8 cellular contexts compared by ENCODE assay signal in genomic region chr10:99235469-99235871, GRCh38. TPM values are rescaled to one million over a fixed set of nuclear protein-coding genes. Genes with fewer than 3 reads are reported as not detected.
DNase-seq lines count a peak whose midpoint lies in the region; ATAC-seq, FAIRE-seq and TF ChIP-seq lines count a peak whose summit lies in the region.

TSS of gene HPSE2 (minus strand) at chr10:99235852.

- H3K79me2 ChIP-seq in astrocyte (ENCODE audit: insufficient read depth, low read length) (no peaks in the 10 kb centered on the region), mesendoderm (ENCODE audit: control insufficient read depth, insufficient read depth, low read length) (no peaks in the 10 kb centered on the region)

- peak within 1 kb of the TSS; percentile 24 for H3K18ac ChIP-seq in mesendoderm (ENCODE audit: low read length)

- H3K27me3 ChIP-seq in astrocyte (ENCODE audit: insufficient read depth, low read length), result peaks cover 71% of the 10 kb centered on the region
- H3K27me3 ChIP-seq in mesendoderm (ENCODE audit: insufficient read depth, low read length, poor library complexity), result peaks cover 38% of the 10 kb centered on the region
- no peaks in the 10 kb centered on the region for H3K27me3 ChIP-seq in thoracic aorta (replicated peaks; ENCODE audit: insufficient read depth)
- H3K27me3 ChIP-seq in pancreas, result peaks cover 0 to 15% (median 3%) of the 10 kb centered on the region in 4 donors

- peaks cover 74% of the 10 kb centered on the region for H3K27me3 Mint-ChIP-seq in activated CD8-positive, alpha-beta T cell treated with anti-CD3 and anti-CD28 coated beads for 36 hours
- peaks cover 70% of the 10 kb centered on the region for H3K27me3 Mint-ChIP-seq in activated CD8-positive, alpha-beta T cell treated with anti-CD3 and anti-CD28 coated beads, Interleukin-2, amount 10 ng/mL, durations not matched to agents 7 days and 5 days (ENCODE audit: low read depth)
- H3K27me3 Mint-ChIP-seq in astrocyte (ENCODE audit: low read depth, unreplicated experiment), result peaks cover 74% of the 10 kb centered on the region

- peak within 1 kb of the TSS; percentile 87 for H3K56ac ChIP-seq in mesendoderm (ENCODE audit: low read length)

- no peaks in the 10 kb centered on the region for H3K36me3 ChIP-seq in astrocyte (ENCODE audit: insufficient read depth, low read length)
- H3K36me3 ChIP-seq in mesendoderm (ENCODE audit: control insufficient read depth, insufficient read depth, low read length), result no peaks in the 10 kb centered on the region
- no peaks in the 10 kb centered on the region for H3K36me3 ChIP-seq in thoracic aorta
- no peaks in the 10 kb centered on the region for H3K36me3 ChIP-seq in pancreas

- peak within 1 kb of the TSS; percentile 70 for H3K4me3 Mint-ChIP-seq in activated CD8-positive, alpha-beta T cell treated with anti-CD3 and anti-CD28 coated beads for 36 hours
- no peak within 1 kb of the TSS for H3K4me3 Mint-ChIP-seq in activated CD8-positive, alpha-beta T cell treated with anti-CD3 and anti-CD28 coated beads, Interleukin-2, amount 10 ng/mL, durations not matched to agents 7 days and 5 days
- H3K4me3 Mint-ChIP-seq in astrocyte (ENCODE audit: unreplicated experiment), result peak within 1 kb of the TSS; percentile 51

- no peak for DNase-seq in activated CD8-positive, alpha-beta T cell treated with anti-CD3 and anti-CD28 coated beads for 36 hours
- DNase-seq in activated CD8-positive, alpha-beta T cell treated with anti-CD3 and anti-CD28 coated beads, Interleukin-2, amount 10 ng/mL, durations not matched to agents 7 days and 5 days, result no peak
- DNase-seq in astrocyte (ENCODE audit: low read depth) (no peak), mesendoderm (no peak), thoracic aorta (ENCODE audit: low spot score) (no peak), hepatic stellate cell (ENCODE audit: low spot score) (no peak), pancreas (no peak)

- H2BK5ac ChIP-seq in mesendoderm (ENCODE audit: low read length), result no peak within 1 kb of the TSS

- H3K4me2 ChIP-seq in astrocyte (ENCODE audit: low read length), result peak within 1 kb of the TSS; percentile 89
- H3K4me2 ChIP-seq in mesendoderm (ENCODE audit: low read length), result peak within 1 kb of the TSS; percentile 90

- POLR2A ChIA-PET in activated CD8-positive, alpha-beta T cell treated with anti-CD3 and anti-CD28 coated beads for 36 hours (lab: Charles Lee), result no interaction called here
- POLR2A ChIA-PET in activated CD8-positive, alpha-beta T cell treated with anti-CD3 and anti-CD28 coated beads, Interleukin-2, amount 10 ng/mL, durations not matched to agents 7 days and 5 days (lab: Charles Lee), result no interaction called here

- no peak within 1 kb of the TSS for H2BK120ac ChIP-seq in mesendoderm (ENCODE audit: low read depth, low read length)

- H3K36me3 Mint-ChIP-seq in activated CD8-positive, alpha-beta T cell treated with anti-CD3 and anti-CD28 coated beads for 36 hours (ENCODE audit: low read depth), result no peaks in the 10 kb centered on the region
- H3K36me3 Mint-ChIP-seq in activated CD8-positive, alpha-beta T cell treated with anti-CD3 and anti-CD28 coated beads, Interleukin-2, amount 10 ng/mL, durations not matched to agents 7 days and 5 days (ENCODE audit: low read depth), result no peaks in the 10 kb centered on the region
- no peaks in the 10 kb centered on the region for H3K36me3 Mint-ChIP-seq in astrocyte (ENCODE audit: low read depth, unreplicated experiment)

- no peaks in the 10 kb centered on the region for H3K9me3 Mint-ChIP-seq in activated CD8-positive, alpha-beta T cell treated with anti-CD3 and anti-CD28 coated beads for 36 hours
- no peaks in the 10 kb centered on the region for H3K9me3 Mint-ChIP-seq in activated CD8-positive, alpha-beta T cell treated with anti-CD3 and anti-CD28 coated beads, Interleukin-2, amount 10 ng/mL, durations not matched to agents 7 days and 5 days (ENCODE audit: insufficient read depth)
- no peaks in the 10 kb centered on the region for H3K9me3 Mint-ChIP-seq in astrocyte (ENCODE audit: unreplicated experiment)

- no peak within 1 kb of the TSS for H4K5ac ChIP-seq in mesendoderm (ENCODE audit: low read length)

- WGBS in mesendoderm (ENCODE audit: extremely low coverage, insufficient coverage, low lambda C conversion rate), result no CpG with 5 or more reads among the region's 8 CpGs
- 9 to 15% methylated on average over 8 of the region's 8 CpGs for WGBS in pancreas, 2 donors

- H3K27ac ChIP-seq in astrocyte (ENCODE audit: low read depth, low read length) (no peak within 1 kb of the TSS), mesendoderm (ENCODE audit: low read depth, low read length) (no peak within 1 kb of the TSS), thoracic aorta (peak within 1 kb of the TSS; percentile 35 to 47), pancreas (no peak within 1 kb of the TSS)

- H3K27ac Mint-ChIP-seq in activated CD8-positive, alpha-beta T cell treated with anti-CD3 and anti-CD28 coated beads for 36 hours, result no peak within 1 kb of the TSS
- H3K27ac Mint-ChIP-seq in activated CD8-positive, alpha-beta T cell treated with anti-CD3 and anti-CD28 coated beads, Interleukin-2, amount 10 ng/mL, durations not matched to agents 7 days and 5 days, result no peak within 1 kb of the TSS
- H3K27ac Mint-ChIP-seq in astrocyte (ENCODE audit: unreplicated experiment), result no peak within 1 kb of the TSS

- no peak within 1 kb of the TSS for H2BK15ac ChIP-seq in mesendoderm (replicated peaks; ENCODE audit: low read depth)

- no peak within 1 kb of the TSS for H4K8ac ChIP-seq in mesendoderm (ENCODE audit: low read depth, low read length)

- CTCF ChIA-PET in activated CD8-positive, alpha-beta T cell treated with anti-CD3 and anti-CD28 coated beads for 36 hours (lab: Charles Lee), result interaction anchor here (2.2 kb wide), 1 partner anchor 11 kb away, joined by 9 read pairs; no protein-coding TSS in a partner anchor
- CTCF ChIA-PET in activated CD8-positive, alpha-beta T cell treated with anti-CD3 and anti-CD28 coated beads, Interleukin-2, amount 10 ng/mL, durations not matched to agents 7 days and 5 days (lab: Charles Lee), result no interaction called here

- no peak within 1 kb of the TSS for H2AFZ ChIP-seq in astrocyte (ENCODE audit: low read depth, low read length)

- intact Hi-C loops in activated CD8-positive, alpha-beta T cell treated with anti-CD3 and anti-CD28 coated beads for 36 hours (cut with micrococcal nuclease), result no loop called here
- intact Hi-C loops in pancreas (cut with DNase I), result no loop called here

- no peak for ATAC-seq in activated CD8-positive, alpha-beta T cell treated with anti-CD3 and anti-CD28 coated beads for 36 hours
- no peak for ATAC-seq in activated CD8-positive, alpha-beta T cell treated with anti-CD3 and anti-CD28 coated beads, Interleukin-2, amount 10 ng/mL, durations not matched to agents 7 days and 5 days
- ATAC-seq in thoracic aorta (ENCODE audit: insufficient number of reproducible peaks, low FRiP score, low read depth), result no peak
- ATAC-seq in pancreas, result no peak
- no peak for ATAC-seq in GM19397 (IDR thresholded peaks at IDR 0.05; ENCODE audit: unreplicated experiment)

- H3K9ac ChIP-seq in astrocyte (ENCODE audit: low read length), result no peak within 1 kb of the TSS
- H3K9ac ChIP-seq in mesendoderm (ENCODE audit: low read length), result peak within 1 kb of the TSS; percentile 64

- H3K4ac ChIP-seq in mesendoderm (ENCODE audit: low read depth, low read length), result no peak within 1 kb of the TSS

- H4K20me1 ChIP-seq in astrocyte (ENCODE audit: insufficient read depth, low read length), result peaks cover 4% of the 10 kb centered on the region

- TF ChIP-seq CTCF in activated CD8-positive, alpha-beta T cell treated with anti-CD3 and anti-CD28 coated beads for 36 hours (IDR thresholded peaks at IDR 0.05), result no peak
- TF ChIP-seq CTCF in astrocyte (IDR thresholded peaks at IDR 0.05; ENCODE audit: insufficient read depth, low read depth, low read length) (no peak), thoracic aorta (IDR thresholded peaks at IDR 0.05) (no peak), pancreas (IDR thresholded peaks at IDR 0.05) (no peak)

- no peaks in the 10 kb centered on the region for H3K79me1 ChIP-seq in mesendoderm (ENCODE audit: low read length)

- H3K4me1 Mint-ChIP-seq in activated CD8-positive, alpha-beta T cell treated with anti-CD3 and anti-CD28 coated beads for 36 hours (ENCODE audit: low read depth), result peaks cover 33% of the 10 kb centered on the region
- peaks cover 26% of the 10 kb centered on the region for H3K4me1 Mint-ChIP-seq in activated CD8-positive, alpha-beta T cell treated with anti-CD3 and anti-CD28 coated beads, Interleukin-2, amount 10 ng/mL, durations not matched to agents 7 days and 5 days (ENCODE audit: low read depth)
- H3K4me1 Mint-ChIP-seq in astrocyte (ENCODE audit: low read depth, unreplicated experiment), result peaks cover 5% of the 10 kb centered on the region

- H2AK5ac ChIP-seq in mesendoderm (ENCODE audit: low read length), result no peak within 1 kb of the TSS

- no peak for FAIRE-seq in astrocyte (lab: Jason Lieb, UNC)
- no peak for FAIRE-seq in pancreas (lab: Jason Lieb, UNC)

- H3K4me3 ChIP-seq in astrocyte (ENCODE audit: insufficient read depth, low read depth, low read length), result no peak within 1 kb of the TSS
- H3K4me3 ChIP-seq in mesendoderm (ENCODE audit: low read length), result peak within 1 kb of the TSS; percentile 23
- peak within 1 kb of the TSS; percentile 79 for H3K4me3 ChIP-seq in thoracic aorta
- H3K4me3 ChIP-seq in pancreas, result peak within 1 kb of the TSS in 2 of 4 donors; percentile 26 to 29

- H3K9me3 ChIP-seq in astrocyte (ENCODE audit: insufficient read depth, low read depth, low read length), result no peaks in the 10 kb centered on the region
- no peaks in the 10 kb centered on the region for H3K9me3 ChIP-seq in thoracic aorta
- H3K9me3 ChIP-seq in pancreas, result no peaks in the 10 kb centered on the region

- no peak within 1 kb of the TSS for H3K23ac ChIP-seq in mesendoderm (ENCODE audit: low read length)

- H3K4me1 ChIP-seq in astrocyte (ENCODE audit: insufficient read depth, low read length) (peaks cover 9% of the 10 kb centered on the region), mesendoderm (ENCODE audit: control insufficient read depth, low read depth, low read length) (peaks cover 3% of the 10 kb centered on the region), thoracic aorta (ENCODE audit: control insufficient read depth in 1 of 2, low read depth in 2 of 2) (peaks cover 20 to 33% of the 10 kb centered on the region in 2 donors), pancreas (no peaks in the 10 kb centered on the region)

RNA-seq across cellular contexts. Expression of gene HPSE2, which starts in this region (rescaled TPM):
- not detected for total RNA-seq in activated CD8-positive, alpha-beta T cell treated with anti-CD3 and anti-CD28 coated beads for 36 hours
- total RNA-seq in activated CD8-positive, alpha-beta T cell treated with anti-CD3 and anti-CD28 coated beads, Interleukin-2, amount 10 ng/mL, durations not matched to agents 7 days and 5 days, result not detected
- 0.14 TPM in 1 of 2 replicates, not detected in the other for total RNA-seq in astrocyte
- polyA plus RNA-seq in mesendoderm (2013, experiment 1 of 2), result 0.08 TPM
- 0.15 TPM for polyA plus RNA-seq in mesendoderm (2013, experiment 2 of 2)
- 1 to 10 TPM; 1.1 to 1.8 TPM for total RNA-seq in thoracic aorta
- under 1 TPM in 1 of 6 donors, not detected in 5; 0.05 TPM for total RNA-seq in pancreas
- polyA plus RNA-seq in pancreas, result 1 to 10 TPM in 1 of 2 donors, under 1 TPM in 1; 0.04 to 1.1 TPM

Comparison
In these comparisons a context has a peak if more than half of its experiments do, and no peak if none do; other contexts are left out.
1. H3K27ac ChIP-seq: peak in thoracic aorta (2 of 2); none in astrocyte (single experiment), mesendoderm (single experiment) and pancreas (0 of 4).